13 cellular contexts compared by ENCODE assay signal in the genomic region with DNA sequence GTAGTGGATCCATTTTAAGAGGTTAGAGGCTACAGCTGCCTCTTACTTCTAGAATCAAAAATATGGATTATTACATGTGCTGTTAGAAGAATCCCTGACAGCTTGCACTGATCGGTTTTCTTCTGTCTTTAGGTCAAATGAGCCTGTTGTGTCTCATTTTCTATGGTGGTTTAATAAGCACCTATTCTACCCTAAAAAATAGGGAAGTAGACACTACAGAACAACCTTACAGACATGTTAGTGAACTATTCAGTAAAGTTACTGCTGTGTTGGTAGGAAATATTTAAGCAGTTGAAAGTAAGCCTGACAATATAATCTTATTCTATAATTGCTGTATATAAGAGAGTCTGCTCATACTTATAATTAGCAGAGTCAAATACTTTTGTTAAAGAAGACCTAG.
DNase-seq lines count a peak whose midpoint lies in the region; ATAC-seq lines count a peak whose summit lies in the region.
"Had no signal": no experiment of that assay in that cellular context is flagged by ENCODE, and none has a peak within 500 bp of the region (broad histone marks: within the 10 kb centered on the region; RNA-seq: fewer than 3 reads in every experiment).

No MANE protein-coding gene starts in this region.

- DNase-seq in NCI-H1417 (lab: John Stamatoyannopoulos, UW) (no peak), NCI-H187 (lab: John Stamatoyannopoulos, UW) (no peak), NCI-H2196 (lab: John Stamatoyannopoulos, UW; ENCODE audit: unreplicated experiment) (no peak)
- DNase-seq in stimulated activated CD4-positive, alpha-beta T cell treated with anti-CD3 and anti-CD28 coated beads, Interleukin-2, amount 100 ng/mL, for 48 hours: no peak
- DNase-seq: activated T-cell treated with anti-CD3 and anti-CD28 coated beads, Interleukin-2, amount 50 U/mL, for 1 hour; aorta; immature natural killer cell; NCI-H2081 had no signal

- H3K4me3 ChIP-seq in muscle layer of duodenum (ENCODE audit: low read depth in 1 of 2, low read length in 2 of 2): no peak overlapping the region

- H3K4me1 ChIP-seq in muscle layer of duodenum (ENCODE audit: control insufficient read depth in 1 of 2, insufficient read depth in 2 of 2, low read length in 2 of 2): peaks cover 4 to 28% of the 10 kb centered on the region in 2 donors

- H3K9me3 ChIP-seq in muscle layer of duodenum (ENCODE audit: control insufficient read depth in 1 of 2, low read length in 2 of 2): no peaks in the 10 kb centered on the region

- H3K27me3 ChIP-seq in muscle layer of duodenum (ENCODE audit: low read depth, low read length): no peaks in the 10 kb centered on the region

- ATAC-seq in GM18858 (IDR thresholded peaks at IDR 0.05; ENCODE audit: unreplicated experiment) (peak; percentile 54), GM21390 (IDR thresholded peaks at IDR 0.05; ENCODE audit: unreplicated experiment) (peak; percentile 47), HG03175 (IDR thresholded peaks at IDR 0.05; ENCODE audit: unreplicated experiment) (peak; percentile 71)
- ATAC-seq: activated CD4-positive, CD25-positive, alpha-beta regulatory T cell treated with anti-CD3 and anti-CD28 coated beads, Interleukin-2, amount 50 U/mL, for 24 hours had no signal

- H3K36me3 ChIP-seq in muscle layer of duodenum (ENCODE audit: control insufficient read depth in 1 of 2, insufficient read depth in 2 of 2, low read length in 2 of 2): no peaks in the 10 kb centered on the region

- peak overlapping the region; percentile 58 for H3K27ac ChIP-seq in muscle layer of duodenum (ENCODE audit: low read length)
